In the genomic region with DNA sequence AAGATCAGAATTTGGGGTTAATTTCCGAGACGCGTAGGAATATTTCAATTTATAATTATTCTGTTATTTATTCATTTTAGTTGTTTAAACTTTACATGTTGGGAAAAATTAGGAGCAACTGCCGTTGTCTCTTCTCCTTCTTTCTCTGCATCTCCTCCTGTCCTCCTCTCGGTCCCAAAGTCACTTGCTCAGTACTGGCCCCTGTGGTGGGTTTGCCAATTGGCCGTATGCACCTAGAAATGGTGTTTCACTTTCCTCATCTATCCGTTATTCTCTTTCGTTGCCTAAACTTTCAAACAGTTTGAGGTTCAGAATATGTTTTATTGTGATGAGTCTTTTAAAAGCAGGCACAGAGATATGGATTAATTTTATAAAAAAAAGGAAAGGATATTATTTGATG, we compare ENCODE assay signal across 14 cellular contexts.
DNase-seq lines count a peak whose midpoint lies in the region; TF ChIP-seq lines count a peak whose summit lies in the region.
"Had no signal": no experiment of that assay in that cellular context is flagged by ENCODE, and none has a peak within 500 bp of the region (broad histone marks: within the 10 kb centered on the region; RNA-seq: fewer than 3 reads in every experiment).

No MANE protein-coding gene starts in this region.

- no peak overlapping the region for H3K27ac ChIP-seq in neural progenitor cell
- H3K27ac ChIP-seq: left lung, upper lobe of left lung had no signal

- peak; percentile 41 for TF ChIP-seq CTCF in choroid plexus epithelial cell (conservative IDR thresholded peaks at IDR 0.05; ENCODE audit: low read depth, low read length)
- peak; percentile 61 for TF ChIP-seq CTCF in neural progenitor cell (IDR thresholded peaks at IDR 0.05)

- DNase-seq in DMS 273 (lab: John Stamatoyannopoulos, UW; ENCODE audit: unreplicated experiment), result peak; percentile 30
- no peak for DNase-seq in DMS 273 treated with DMSO at 0.1 percent for 48 hours (lab: John Stamatoyannopoulos, UW)
- DNase-seq in NAMALWA (ENCODE audit: low spot score), result peak; percentile 24
- no peak for DNase-seq in choroid plexus epithelial cell (ENCODE audit: low read depth)
- DNase-seq in neural progenitor cell (ENCODE audit: low spot score), result peak; percentile 35
- DNase-seq in activated CD4-positive, CD25-positive, alpha-beta regulatory T cell (lab: John Stamatoyannopoulos, UW), result no peak
- no peak for DNase-seq in stimulated activated CD4-positive, alpha-beta T cell treated with anti-CD3 and anti-CD28 coated beads, Interleukin-2, amount 100 ng/mL, for 24 hours
- DNase-seq in hippocampal formation (lab: John Stamatoyannopoulos, UW), result no peak
- DNase-seq: 8988T; activated CD8-positive, alpha-beta memory T cell treated with anti-CD3 and anti-CD28 coated beads, Interleukin-2, amount 50 U/mL, for 4 hours; left lung; NCI-H1092; NCI-H774; upper lobe of left lung had no signal

- no peak overlapping the region for H3K4me2 ChIP-seq in neural progenitor cell

- H3K36me3 ChIP-seq in neural progenitor cell, result no peaks in the 10 kb centered on the region
- H3K36me3 ChIP-seq: left lung, upper lobe of left lung had no signal

- H3F3A ChIP-seq in neural progenitor cell (ENCODE audit: low read depth), result no peaks in the 10 kb centered on the region

- H3K9ac ChIP-seq in neural progenitor cell, result no peak overlapping the region

- H2AFZ ChIP-seq in neural progenitor cell (replicated peaks), result no peak overlapping the region

- H3K9me3 Mint-ChIP-seq in neural progenitor cell, result no peaks in the 10 kb centered on the region

- H3K4me1 Mint-ChIP-seq in neural progenitor cell, result no peaks in the 10 kb centered on the region

- no peaks in the 10 kb centered on the region for H3K9me3 ChIP-seq in neural progenitor cell (ENCODE audit: low read depth)
- H3K9me3 ChIP-seq: left lung, upper lobe of left lung had no signal

- no peaks in the 10 kb centered on the region for H3K36me3 Mint-ChIP-seq in neural progenitor cell

- no peak overlapping the region for H3K4me3 ChIP-seq in choroid plexus epithelial cell (ENCODE audit: low read depth, low read length)
- H3K4me3 ChIP-seq in neural progenitor cell, result no peak overlapping the region
- H3K4me3 ChIP-seq: left lung, upper lobe of left lung had no signal

- no peaks in the 10 kb centered on the region for H3K79me2 ChIP-seq in neural progenitor cell (ENCODE audit: low read depth)

- H3K4me3 Mint-ChIP-seq in neural progenitor cell, result no peak overlapping the region

- H3K27me3 Mint-ChIP-seq in neural progenitor cell (ENCODE audit: insufficient read depth, low read depth), result no peaks in the 10 kb centered on the region

- H4K20me1 ChIP-seq in neural progenitor cell (ENCODE audit: low read depth), result no peaks in the 10 kb centered on the region

- no peaks in the 10 kb centered on the region for H3K27me3 ChIP-seq in neural progenitor cell
- H3K27me3 ChIP-seq: upper lobe of left lung had no signal

- no peak overlapping the region for H3K27ac Mint-ChIP-seq in neural progenitor cell

- no peaks in the 10 kb centered on the region for H3K4me1 ChIP-seq in neural progenitor cell
- H3K4me1 ChIP-seq: left lung, upper lobe of left lung had no signal

Comparison
In these comparisons a context has a peak if more than half of its experiments do, and no peak if none do; other contexts are left out.
1. DNase-seq: peak in DMS 273 (single experiment), NAMALWA (single experiment) and neural progenitor cell (single experiment); none in DMS 273 treated with DMSO at 0.1 percent for 48 hours (single experiment), choroid plexus epithelial cell (single experiment), activated CD4-positive, CD25-positive, alpha-beta regulatory T cell (0 of 4), stimulated activated CD4-positive, alpha-beta T cell treated with anti-CD3 and anti-CD28 coated beads, Interleukin-2, amount 100 ng/mL, for 24 hours (0 of 2) and hippocampal formation (0 of 2).